Comparison of ENCODE assay signal across 1 cellular context in genomic region chr1:43149889-43150288, GRCh38.
TF ChIP-seq lines count a peak whose summit lies in the region.

No MANE protein-coding gene starts in this region.

TF ChIP-seq in H1, 55 proteins besides CTCF, POLR2A, EP300 and RAD21:
- no peak for TF ChIP-seq BRCA1 (IDR thresholded peaks at IDR 0.05; ENCODE audit: low read depth, low read length)
- TF ChIP-seq ZNF274 (IDR thresholded peaks at IDR 0.05; ENCODE audit: borderline replicate concordance, extremely low read depth, low read length): no peak
- TF ChIP-seq NANOG (IDR thresholded peaks at IDR 0.05; ENCODE audit: insufficient read depth, low read depth, low read length, poor library complexity, severe bottlenecking): no peak
- no peak for TF ChIP-seq RFX5 (IDR thresholded peaks at IDR 0.05; ENCODE audit: borderline replicate concordance, low read depth, low read length)
- no peak for TF ChIP-seq SIRT6 (IDR thresholded peaks at IDR 0.05; ENCODE audit: low read length)
- TF ChIP-seq TEAD4 (IDR thresholded peaks at IDR 0.05; ENCODE audit: low read depth, low read length): no peak
- no peak for TF ChIP-seq FOSL1 (IDR thresholded peaks at IDR 0.05; ENCODE audit: insufficient read depth, low read depth, low read length)
- no peak for TF ChIP-seq CHD7 (IDR thresholded peaks at IDR 0.05; ENCODE audit: insufficient replicate concordance, low read length)
